Comparison of ENCODE assay signal across 1 cellular context in the genomic region with DNA sequence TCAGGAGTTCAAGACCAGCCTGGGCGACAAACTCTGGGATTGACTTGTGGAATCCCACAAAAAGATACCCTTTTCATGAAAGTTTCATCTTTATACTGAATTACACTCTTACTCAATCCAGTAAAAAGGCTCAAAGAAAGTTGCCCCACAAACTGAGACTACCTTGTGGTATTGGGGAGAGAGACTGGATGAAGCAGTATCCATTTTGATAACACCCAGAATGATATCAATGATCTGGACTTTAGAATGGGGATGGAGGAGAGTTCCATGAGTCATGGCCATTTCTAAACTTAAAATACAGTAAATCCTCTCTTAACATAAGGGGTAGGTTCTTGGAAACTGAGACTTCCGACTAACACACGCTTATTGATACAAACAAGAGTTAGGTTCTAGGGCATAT.
A peak's percentile ranks its signal among the peaks of the same experiment; 100 is the strongest.
TF ChIP-seq lines count a peak whose summit lies in the region.

No MANE protein-coding gene starts in this region.

TF ChIP-seq in HepG2, 621 proteins besides CTCF, POLR2A, EP300 and RAD21:
- TF ChIP-seq NFATC3 (CRISPR knock-in tag; IDR thresholded peaks at IDR 0.05): 0 out of 2 replicates have a peak, but pooled peaks have one; percentile 17
- TF ChIP-seq ZKSCAN8 (CRISPR knock-in tag; IDR thresholded peaks at IDR 0.05; ENCODE audit: borderline replicate concordance): 0 out of 2 replicates have a peak, but pooled peaks have one; percentile 52
- TF ChIP-seq ZBTB3 (CRISPR knock-in tag; IDR thresholded peaks at IDR 0.05; ENCODE audit: borderline replicate concordance, low read depth): no peak
- TF ChIP-seq RBFOX2 (IDR thresholded peaks at IDR 0.05; ENCODE audit: low read depth, low read length): 0 out of 2 replicates have a peak, but pooled peaks have one; percentile 28
- TF ChIP-seq FOSL2 (CRISPR knock-in tag; IDR thresholded peaks at IDR 0.05): 0 out of 2 replicates have a peak, but pooled peaks have one; percentile 5
